Comparison of ENCODE assay signal across 8 cellular contexts in the genomic region with DNA sequence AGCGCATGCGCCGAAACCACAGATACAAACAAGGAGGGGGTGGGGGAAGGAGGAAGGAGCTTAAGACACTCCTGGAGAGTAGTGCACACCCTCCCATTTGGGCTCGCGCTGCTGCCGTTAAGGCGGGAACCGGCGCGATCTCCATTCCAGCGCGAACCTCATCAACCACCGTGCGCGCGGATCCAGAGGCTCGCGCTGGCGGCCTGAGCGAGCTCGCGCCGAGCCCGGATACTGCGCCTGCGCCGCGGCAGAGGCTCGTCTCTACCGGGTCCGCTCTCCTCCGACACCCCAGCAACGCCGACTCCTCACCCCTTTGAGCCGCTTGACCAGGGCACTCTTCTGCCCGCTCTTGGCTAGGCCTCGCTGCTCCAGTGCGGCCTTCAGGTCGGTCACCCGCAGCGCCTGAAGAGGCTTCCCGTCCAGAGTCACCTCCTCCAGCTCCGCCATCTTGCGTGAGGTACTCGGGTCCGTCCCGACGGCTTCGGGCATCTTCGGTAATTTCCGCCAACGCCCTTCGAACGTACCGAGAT. TPM values are rescaled to one million over a fixed set of nuclear protein-coding genes. Genes with fewer than 3 reads are reported as not detected.
DNase-seq lines count a peak whose midpoint lies in the region; ATAC-seq and TF ChIP-seq lines count a peak whose summit lies in the region.

Gene ACIN1, minus strand, starts transcription at position 471 of the 530 bp plus-strand sequence. Its CDS starts 24 bp downstream, at position 447.

- intact Hi-C loops in activated CD4-positive, alpha-beta memory T cell treated with anti-CD3 and anti-CD28 coated beads for 36 hours (cut with micrococcal nuclease) = loop anchor here (1.0 to 2.0 kb wide), 7 partner anchors 9 to 458 kb away; partner anchors contain the start of genes PABPN1 and PSMB5
- intact Hi-C loops in esophagus muscularis mucosa (cut with DNase I) = no loop called here

- H3K27me3 ChIP-seq in esophagus muscularis mucosa (no peaks in the 10 kb centered on the region), thoracic aorta (replicated peaks; ENCODE audit: insufficient read depth) (no peaks in the 10 kb centered on the region)

- peaks cover 18 to 57% (median 53%) of the 10 kb centered on the region in 4 donors for H3K36me3 ChIP-seq in esophagus muscularis mucosa
- peaks cover 39% of the 10 kb centered on the region for H3K36me3 ChIP-seq in thoracic aorta

- H3K27ac Mint-ChIP-seq in activated CD4-positive, alpha-beta memory T cell treated with anti-CD3 and anti-CD28 coated beads for 36 hours = no peak within 1 kb of the TSS
- H3K27ac Mint-ChIP-seq in natural killer cell treated with Interleukin-12 subunit alpha and Interleukin-12 subunit beta and Interleukin-15 and Interleukin-18, amount 100 ng/mL, for 72 hours = no peak within 1 kb of the TSS

- WGBS in esophagus muscularis mucosa = 0% methylated on average over 12 of the region's 55 CpGs

- POLR2A ChIA-PET in activated CD4-positive, alpha-beta memory T cell treated with anti-CD3 and anti-CD28 coated beads for 36 hours (lab: Charles Lee) = interaction anchor here (0.6 to 2.1 kb wide), 13 partner anchors 9 to 251 kb away, joined by 3 to 17 read pairs (median 6); partner anchors contain the start of genes HOMEZ, LRP10, PABPN1 and PPP1R3E

- no peak for TF ChIP-seq EP300 in esophagus muscularis mucosa (IDR thresholded peaks at IDR 0.05)

- ATAC-seq in GM19328 (IDR thresholded peaks at IDR 0.05; ENCODE audit: unreplicated experiment) = peak; percentile 34
- peak; percentile 28 for ATAC-seq in HG03460 (IDR thresholded peaks at IDR 0.05; ENCODE audit: unreplicated experiment)
- peak; percentile 61 to 69 for ATAC-seq in natural killer cell treated with Interleukin-12 subunit alpha and Interleukin-12 subunit beta and Interleukin-15 and Interleukin-18, amount 100 ng/mL, for 72 hours
- peak; percentile 33 for ATAC-seq in thoracic aorta (ENCODE audit: insufficient number of reproducible peaks, low FRiP score, low read depth)

- H3K4me3 Mint-ChIP-seq in activated CD4-positive, alpha-beta memory T cell treated with anti-CD3 and anti-CD28 coated beads for 36 hours = no peak within 1 kb of the TSS
- H3K4me3 Mint-ChIP-seq in natural killer cell treated with Interleukin-12 subunit alpha and Interleukin-12 subunit beta and Interleukin-15 and Interleukin-18, amount 100 ng/mL, for 72 hours = no peak within 1 kb of the TSS

- no peaks in the 10 kb centered on the region for H3K27me3 Mint-ChIP-seq in activated CD4-positive, alpha-beta memory T cell treated with anti-CD3 and anti-CD28 coated beads for 36 hours
- no peaks in the 10 kb centered on the region for H3K27me3 Mint-ChIP-seq in natural killer cell treated with Interleukin-12 subunit alpha and Interleukin-12 subunit beta and Interleukin-15 and Interleukin-18, amount 100 ng/mL, for 72 hours

- peak; percentile 59 for TF ChIP-seq POLR2A in esophagus muscularis mucosa (IDR thresholded peaks at IDR 0.05; ENCODE audit: low read depth)

- H3K4me1 Mint-ChIP-seq in activated CD4-positive, alpha-beta memory T cell treated with anti-CD3 and anti-CD28 coated beads for 36 hours (ENCODE audit: low read depth) = peaks cover 44% of the 10 kb centered on the region
- peaks cover 16 to 31% of the 10 kb centered on the region in 2 donors for H3K4me1 Mint-ChIP-seq in natural killer cell treated with Interleukin-12 subunit alpha and Interleukin-12 subunit beta and Interleukin-15 and Interleukin-18, amount 100 ng/mL, for 72 hours (ENCODE audit: low read depth in 2 of 2)

- H3K9me3 ChIP-seq in esophagus muscularis mucosa (no peaks in the 10 kb centered on the region), thoracic aorta (no peaks in the 10 kb centered on the region)

- H3K27ac ChIP-seq in esophagus muscularis mucosa (replicated peaks in 1 of 4) = peak within 1 kb of the TSS; percentile 93 to 100 (median 95)
- peak within 1 kb of the TSS; percentile 92 to 94 for H3K27ac ChIP-seq in thoracic aorta

- H3K9me3 Mint-ChIP-seq in activated CD4-positive, alpha-beta memory T cell treated with anti-CD3 and anti-CD28 coated beads for 36 hours = no peaks in the 10 kb centered on the region
- H3K9me3 Mint-ChIP-seq in natural killer cell treated with Interleukin-12 subunit alpha and Interleukin-12 subunit beta and Interleukin-15 and Interleukin-18, amount 100 ng/mL, for 72 hours = no peaks in the 10 kb centered on the region

- H3K4me1 ChIP-seq in esophagus muscularis mucosa = peaks cover 39 to 59% (median 52%) of the 10 kb centered on the region in 4 donors
- peaks cover 19 to 33% of the 10 kb centered on the region in 2 donors for H3K4me1 ChIP-seq in thoracic aorta (ENCODE audit: control insufficient read depth in 1 of 2, low read depth in 2 of 2)

- CTCF ChIA-PET in activated CD4-positive, alpha-beta memory T cell treated with anti-CD3 and anti-CD28 coated beads for 36 hours (lab: Charles Lee) = interaction anchor here (0.6 to 3.4 kb wide), 18 partner anchors 9 to 232 kb away, joined by 3 to 64 read pairs (median 6); partner anchors contain the start of genes CDH24 and PABPN1

- DNase-seq in AG09319 (ENCODE audit: extremely low read depth, low read depth) (peak; percentile 71), esophagus muscularis mucosa (ENCODE audit: extremely low spot score) (peak; percentile 95), thoracic aorta (ENCODE audit: low spot score) (peak; percentile 40), NCI-H1436 (lab: John Stamatoyannopoulos, UW) (no peak)
- peak; percentile 81 for DNase-seq in activated CD4-positive, alpha-beta memory T cell treated with anti-CD3 and anti-CD28 coated beads for 36 hours
- peak; percentile 81 for DNase-seq in natural killer cell treated with Interleukin-12 subunit alpha and Interleukin-12 subunit beta and Interleukin-15 and Interleukin-18, amount 100 ng/mL, for 72 hours (ENCODE audit: low spot score)

- TF ChIP-seq CTCF in AG09319 (IDR thresholded peaks at IDR 0.05; ENCODE audit: low read depth, low read length) (no peak), esophagus muscularis mucosa (IDR thresholded peaks at IDR 0.05) (peak in 1 of 3 experiments; percentile 5), thoracic aorta (IDR thresholded peaks at IDR 0.05) (no peak)

- peaks cover 48% of the 10 kb centered on the region for H3K36me3 Mint-ChIP-seq in activated CD4-positive, alpha-beta memory T cell treated with anti-CD3 and anti-CD28 coated beads for 36 hours
- H3K36me3 Mint-ChIP-seq in natural killer cell treated with Interleukin-12 subunit alpha and Interleukin-12 subunit beta and Interleukin-15 and Interleukin-18, amount 100 ng/mL, for 72 hours = peaks cover 6% of the 10 kb centered on the region

- H3K4me3 ChIP-seq in esophagus muscularis mucosa (peak within 1 kb of the TSS; percentile 67 to 87 (median 86)), thoracic aorta (peak within 1 kb of the TSS; percentile 78)

RNA-seq across cellular contexts. Expression of gene ACIN1, which starts in this region (rescaled TPM):
- 100 to 1,000 TPM; 148 to 157 TPM for total RNA-seq in activated CD4-positive, alpha-beta memory T cell treated with anti-CD3 and anti-CD28 coated beads for 36 hours
- total RNA-seq in esophagus muscularis mucosa (100 to 1,000 TPM in 1 of 4 donors, 10 to 100 TPM in 3; 60.1 to 101 (median 89.5) TPM), thoracic aorta (100 to 1,000 TPM; 117 to 154 TPM)
- 100 to 1,000 TPM; 186 to 250 TPM for total RNA-seq in natural killer cell treated with Interleukin-12 subunit alpha and Interleukin-12 subunit beta and Interleukin-15 and Interleukin-18, amount 100 ng/mL, for 72 hours
